11 cellular contexts compared by ENCODE assay signal in genomic region chr4:11367371-11367770, GRCh38.
DNase-seq lines count a peak whose midpoint lies in the region; ATAC-seq and TF ChIP-seq lines count a peak whose summit lies in the region.
"Had no signal": no experiment of that assay in that cellular context is flagged by ENCODE, and none has a peak within 500 bp of the region (broad histone marks: within the 10 kb centered on the region; RNA-seq: fewer than 3 reads in every experiment).

No MANE protein-coding gene starts in this region.

- peaks cover 0 to 11% (median 0%) of the 10 kb centered on the region in 8 donors for H3K9me3 ChIP-seq in spleen

- no peaks in the 10 kb centered on the region for H3K36me3 Mint-ChIP-seq in activated CD8-positive, alpha-beta memory T cell treated with anti-CD3 and anti-CD28 coated beads, Interleukin-2, amount 10 ng/mL, durations not matched to agents 7 days and 5 days

- no peak for TF ChIP-seq POLR2A in spleen (IDR thresholded peaks at IDR 0.05)
- no peak for TF ChIP-seq POLR2A in erythroblast (IDR thresholded peaks at IDR 0.05; ENCODE audit: low read length)

- intact Hi-C loops in spleen (cut with DNase I; ENCODE audit: low total_unique reads): no loop called here

- peak; percentile 67 for DNase-seq in NCI-H2196 (lab: John Stamatoyannopoulos, UW; ENCODE audit: unreplicated experiment)
- peak; percentile 81 to 91 for DNase-seq in cardiac fibroblast (ENCODE audit: low read depth in 2 of 2)
- peak; percentile 89 for DNase-seq in islet precursor cell
- peak; percentile 33 for DNase-seq in stromal cell of bone marrow (ENCODE audit: low read depth)
- DNase-seq in spleen: no peak
- DNase-seq in erythroblast (lab: John Stamatoyannopoulos, UW): no peak
- no peak for DNase-seq in activated CD8-positive, alpha-beta memory T cell treated with anti-CD3 and anti-CD28 coated beads, Interleukin-2, amount 50 U/mL, for 48 hours
- no peak for DNase-seq in activated CD8-positive, alpha-beta memory T cell treated with anti-CD3 and anti-CD28 coated beads, Interleukin-2, amount 10 ng/mL, durations not matched to agents 7 days and 5 days
- DNase-seq: activated naive CD4-positive, alpha-beta T cell treated with anti-CD3 and anti-CD28 coated beads, Interleukin-2, amount 50 U/mL, for 16 hours; NCI-H524 had no signal

- H3K27me3 Mint-ChIP-seq in activated CD8-positive, alpha-beta memory T cell treated with anti-CD3 and anti-CD28 coated beads, Interleukin-2, amount 10 ng/mL, durations not matched to agents 7 days and 5 days: peaks cover 9% of the 10 kb centered on the region

- WGBS in spleen, 5 donors: 45 to 66% (median 49%) methylated on average over 4 of the region's 4 CpGs

- no peak overlapping the region for H3K27ac ChIP-seq in spleen

- H3K4me3 Mint-ChIP-seq in activated CD8-positive, alpha-beta memory T cell treated with anti-CD3 and anti-CD28 coated beads, Interleukin-2, amount 10 ng/mL, durations not matched to agents 7 days and 5 days: no peak overlapping the region
- H3K4me3 Mint-ChIP-seq: stimulated activated naive CD8-positive, alpha-beta T cell treated with anti-CD3 and anti-CD28 coated beads, Interleukin-15, Interleukin-2, amounts not matched to agents 100 ng/mL and 50 ng/mL, for 24 hours had no signal

- H3K4me1 Mint-ChIP-seq in activated CD8-positive, alpha-beta memory T cell treated with anti-CD3 and anti-CD28 coated beads, Interleukin-2, amount 10 ng/mL, durations not matched to agents 7 days and 5 days: no peaks in the 10 kb centered on the region

- H3K4me3 ChIP-seq in cardiac fibroblast (replicated peaks in 1 of 2; ENCODE audit: low read depth in 2 of 2, low read length in 2 of 2) (no peak overlapping the region), spleen (no peak overlapping the region)

- H3K27me3 ChIP-seq in spleen (replicated peaks in 1 of 7): peaks cover 0 to 17% (median 6%) of the 10 kb centered on the region in 7 donors

- H3K36me3 ChIP-seq in spleen: no peaks in the 10 kb centered on the region

- CTCF ChIA-PET in activated CD8-positive, alpha-beta memory T cell treated with anti-CD3 and anti-CD28 coated beads, Interleukin-2, amount 10 ng/mL, durations not matched to agents 7 days and 5 days (lab: Charles Lee): no interaction called here

- H3K4me1 ChIP-seq in spleen: peaks cover 0 to 9% (median 0%) of the 10 kb centered on the region in 6 donors

- no peak for ATAC-seq in activated CD8-positive, alpha-beta memory T cell treated with anti-CD3 and anti-CD28 coated beads, Interleukin-2, amount 10 ng/mL, durations not matched to agents 7 days and 5 days

- no peak overlapping the region for H3K27ac Mint-ChIP-seq in activated CD8-positive, alpha-beta memory T cell treated with anti-CD3 and anti-CD28 coated beads, Interleukin-2, amount 10 ng/mL, durations not matched to agents 7 days and 5 days
- H3K27ac Mint-ChIP-seq: stimulated activated naive CD8-positive, alpha-beta T cell treated with anti-CD3 and anti-CD28 coated beads, Interleukin-15, Interleukin-2, amounts not matched to agents 100 ng/mL and 50 ng/mL, for 24 hours had no signal

- no peaks in the 10 kb centered on the region for H3K9me3 Mint-ChIP-seq in activated CD8-positive, alpha-beta memory T cell treated with anti-CD3 and anti-CD28 coated beads, Interleukin-2, amount 10 ng/mL, durations not matched to agents 7 days and 5 days (ENCODE audit: low read depth)
- H3K9me3 Mint-ChIP-seq: stimulated activated naive CD8-positive, alpha-beta T cell treated with anti-CD3 and anti-CD28 coated beads, Interleukin-15, Interleukin-2, amounts not matched to agents 100 ng/mL and 50 ng/mL, for 24 hours had no signal

- TF ChIP-seq CTCF in cardiac fibroblast (IDR thresholded peaks at IDR 0.05; ENCODE audit: low read depth, low read length) (no peak), spleen (IDR thresholded peaks at IDR 0.05 in 8 of 11, conservative IDR thresholded peaks at IDR 0.05 in 3 of 11) (no peak)

Comparison
In these comparisons a context has a peak if more than half of its experiments do, and no peak if none do; other contexts are left out.
1. DNase-seq: peak in NCI-H2196 (single experiment), cardiac fibroblast (2 of 2), islet precursor cell (single experiment) and stromal cell of bone marrow (single experiment); none in spleen (single experiment), erythroblast (0 of 2), activated CD8-positive, alpha-beta memory T cell treated with anti-CD3 and anti-CD28 coated beads, Interleukin-2, amount 50 U/mL, for 48 hours (single experiment) and activated CD8-positive, alpha-beta memory T cell treated with anti-CD3 and anti-CD28 coated beads, Interleukin-2, amount 10 ng/mL, durations not matched to agents 7 days and 5 days (single experiment).